In the genomic region with DNA sequence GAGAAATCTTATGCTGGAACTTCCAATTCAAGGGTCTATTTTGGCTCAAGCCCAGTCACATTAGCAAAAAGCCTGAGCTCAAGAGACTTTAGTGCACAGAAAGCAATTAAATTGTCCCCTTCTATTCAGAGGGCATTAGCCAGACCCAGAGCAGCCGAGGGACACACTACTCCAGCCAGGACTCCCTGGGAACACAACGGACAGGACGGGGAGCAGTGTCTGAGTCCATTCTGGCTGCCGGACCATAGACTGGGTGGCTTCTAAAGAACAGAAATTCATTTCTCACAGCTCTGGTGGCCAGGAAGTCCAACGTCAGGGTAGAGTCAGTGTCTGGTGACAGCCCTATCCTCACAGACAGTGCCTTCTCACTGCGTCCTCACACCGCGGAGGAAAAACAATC, we compare ENCODE assay signal across 23 cellular contexts.
"Had no signal": no experiment of that assay in that cellular context is flagged by ENCODE, and none has a peak within 500 bp of the region (broad histone marks: within the 10 kb centered on the region; RNA-seq: fewer than 3 reads in every experiment).

No MANE protein-coding gene starts in this region.

- H3K4me1 ChIP-seq: breast epithelium, esophagus squamous epithelium, neural progenitor cell, right atrium auricular region had no signal

- H2AFZ ChIP-seq: neural progenitor cell had no signal

- H3K4me2 ChIP-seq: neural progenitor cell had no signal

- FAIRE-seq: colon, endometrium, urothelium cell line had no signal

- H3K4me3 Mint-ChIP-seq: activated CD4-positive, alpha-beta memory T cell treated with anti-CD3 and anti-CD28 coated beads, Interleukin-2, amount 10 ng/mL, durations not matched to agents 7 days and 5 days; activated CD4-positive, alpha-beta T cell treated with anti-CD3 and anti-CD28 coated beads, Interleukin-2, amount 10 ng/mL, durations not matched to agents 24 days and 14 days; natural killer cell; neural progenitor cell; stimulated activated naive CD8-positive, alpha-beta T cell treated with anti-CD3 and anti-CD28 coated beads, Interleukin-15, Interleukin-2, amounts not matched to agents 100 ng/mL and 50 ng/mL, for 24 hours had no signal

- H3K27ac ChIP-seq: breast epithelium, epithelial cell of prostate, esophagus squamous epithelium, heart right ventricle, neural progenitor cell, right atrium auricular region, thoracic aorta, WERI-Rb-1 had no signal

- H3K9me3 ChIP-seq: thoracic aorta had no signal

- H3K9me3 Mint-ChIP-seq: activated CD4-positive, alpha-beta memory T cell treated with anti-CD3 and anti-CD28 coated beads, Interleukin-2, amount 10 ng/mL, durations not matched to agents 7 days and 5 days; activated naive CD4-positive, alpha-beta T cell treated with anti-CD3 and anti-CD28 coated beads, Interleukin-2, amount 50 U/mL, for 72 hours; natural killer cell; neural progenitor cell; stimulated activated naive CD8-positive, alpha-beta T cell treated with anti-CD3 and anti-CD28 coated beads, Interleukin-15, Interleukin-2, amounts not matched to agents 100 ng/mL and 50 ng/mL, for 24 hours had no signal

- H3K4me1 Mint-ChIP-seq: neural progenitor cell had no signal

- H3K27me3 Mint-ChIP-seq: activated CD4-positive, alpha-beta memory T cell treated with anti-CD3 and anti-CD28 coated beads, Interleukin-2, amount 10 ng/mL, durations not matched to agents 7 days and 5 days; activated CD4-positive, alpha-beta T cell treated with anti-CD3 and anti-CD28 coated beads, Interleukin-2, amount 10 ng/mL, durations not matched to agents 24 days and 14 days; stimulated activated naive CD8-positive, alpha-beta T cell treated with anti-CD3 and anti-CD28 coated beads, Interleukin-15, Interleukin-2, amounts not matched to agents 100 ng/mL and 50 ng/mL, for 24 hours had no signal

- H3K27me3 ChIP-seq: breast epithelium, esophagus squamous epithelium, heart right ventricle, neural progenitor cell, right atrium auricular region had no signal

- H3K4me3 ChIP-seq: breast epithelium, esophagus squamous epithelium, heart right ventricle, neural progenitor cell, right atrium auricular region, thoracic aorta had no signal

- ATAC-seq: activated naive CD4-positive, alpha-beta T cell treated with anti-CD3 and anti-CD28 coated beads, Interleukin-2, amount 50 U/mL, for 72 hours; heart right ventricle; natural killer cell had no signal

- H3K9ac ChIP-seq: neural progenitor cell had no signal

- H3K36me3 ChIP-seq: breast epithelium, neural progenitor cell, right atrium auricular region, WERI-Rb-1 had no signal

- H3K27ac Mint-ChIP-seq: activated CD4-positive, alpha-beta memory T cell treated with anti-CD3 and anti-CD28 coated beads, Interleukin-2, amount 10 ng/mL, durations not matched to agents 7 days and 5 days; activated CD4-positive, alpha-beta T cell treated with anti-CD3 and anti-CD28 coated beads, Interleukin-2, amount 10 ng/mL, durations not matched to agents 24 days and 14 days; neural progenitor cell had no signal

- DNase-seq: activated CD4-positive, alpha-beta memory T cell treated with anti-CD3 and anti-CD28 coated beads, Interleukin-2, amount 10 ng/mL, durations not matched to agents 7 days and 5 days; activated CD4-positive, alpha-beta T cell treated with anti-CD3 and anti-CD28 coated beads, Interleukin-2, amount 10 ng/mL, durations not matched to agents 24 days and 14 days; activated CD4-positive, CD25-positive, alpha-beta regulatory T cell treated with anti-CD3 and anti-CD28 coated beads, Interleukin-2, amount 50 U/mL, for 72 hours; activated gamma-delta T cell treated with Interleukin-2 at 50 U/mL for 16 hours; central memory CD4-positive, alpha-beta T cell; effector CD8-positive, alpha-beta T cell; esophagus squamous epithelium; foreskin melanocyte; heart right ventricle; natural killer cell; T-helper 1 cell; trophoblast cell; WERI-Rb-1 had no signal

- H3K36me3 Mint-ChIP-seq: natural killer cell had no signal
